ENCODE assay signal across 8 cellular contexts in genomic region chr4:114599231-114600065, GRCh38. TPM values are rescaled to one million over a fixed set of nuclear protein-coding genes. Genes with fewer than 3 reads are reported as not detected.
DNase-seq lines count a peak whose midpoint lies in the region; ATAC-seq and TF ChIP-seq lines count a peak whose summit lies in the region.

No MANE protein-coding gene starts in this region.

- no peaks in the 10 kb centered on the region for H3K36me3 ChIP-seq in muscle layer of duodenum (ENCODE audit: control insufficient read depth in 1 of 2, insufficient read depth in 2 of 2, low read length in 2 of 2)

- ATAC-seq in GM19467 (IDR thresholded peaks at IDR 0.05; ENCODE audit: unreplicated experiment) (no peak), GM21576 (IDR thresholded peaks at IDR 0.05; ENCODE audit: unreplicated experiment) (no peak), HG02870 (IDR thresholded peaks at IDR 0.05; ENCODE audit: unreplicated experiment) (no peak)

- H3K27ac ChIP-seq in dorsolateral prefrontal cortex (peak overlapping the region in 58 of 59 donors; percentile 67 to 98 (median 92)), muscle layer of duodenum (ENCODE audit: low read length) (peak overlapping the region; percentile 74)

- peaks cover 0 to 9% of the 10 kb centered on the region in 2 donors for H3K4me1 ChIP-seq in muscle layer of duodenum (ENCODE audit: control insufficient read depth in 1 of 2, insufficient read depth in 2 of 2, low read length in 2 of 2)

- TF ChIP-seq CTCF in dorsolateral prefrontal cortex (IDR thresholded peaks at IDR 0.05 in 54 of 56, conservative IDR thresholded peaks at IDR 0.05 in 2 of 56; ENCODE audit: low read depth in 1 of 56, partially characterized antibody in 56 of 56), result peak in 1 of 56 donors; percentile 12

- DNase-seq in NCI-H1417 (lab: John Stamatoyannopoulos, UW) (peak in 2 of 3 experiments; percentile 79 to 83), NCI-H1417 treated with DMSO at 0.1 percent for 48 hours (lab: John Stamatoyannopoulos, UW) (no peak), NCI-H526 (lab: John Stamatoyannopoulos, UW) (peak; percentile 65 to 81), dorsolateral prefrontal cortex (peak in 4 of 10 donors; percentile 31 to 53 (median 50))

- intact Hi-C loops in dorsolateral prefrontal cortex (cut with DNase I), result loop anchor here (1.0 to 10.0 kb wide), 7 partner anchors 38 to 205 kb away; no protein-coding TSS in a partner anchor

- peak overlapping the region; percentile 52 to 86 (median 72) for H3K4me3 ChIP-seq in dorsolateral prefrontal cortex
- peak overlapping the region; percentile 68 to 80 for H3K4me3 ChIP-seq in muscle layer of duodenum (ENCODE audit: low read depth in 1 of 2, low read length in 2 of 2)

- no peaks in the 10 kb centered on the region for H3K9me3 ChIP-seq in muscle layer of duodenum (ENCODE audit: control insufficient read depth in 1 of 2, low read length in 2 of 2)

- H3K27me3 ChIP-seq in dorsolateral prefrontal cortex, result peaks cover 0 to 19% (median 0%) of the 10 kb centered on the region in 45 donors
- H3K27me3 ChIP-seq in muscle layer of duodenum (ENCODE audit: low read depth, low read length), result peaks cover 9% of the 10 kb centered on the region

RNA-seq across cellular contexts. Expression of gene UGT8, which starts 0.8 kb away (rescaled TPM):
- 100 to 1,000 TPM in 30 of 120 experiments, 10 to 100 TPM in 90; 13.0 to 301 (median 73.0) TPM for total RNA-seq in dorsolateral prefrontal cortex
